Comparison of ENCODE assay signal across 25 cellular contexts in genomic region chr10:31741473-31741872, GRCh38.
"Had no signal": no experiment of that assay in that cellular context is flagged by ENCODE, and none has a peak within 500 bp of the region (broad histone marks: within the 10 kb centered on the region; RNA-seq: fewer than 3 reads in every experiment).

No MANE protein-coding gene starts in this region.

- H3K27ac ChIP-seq: SJSA1, SK-N-MC had no signal

- FAIRE-seq: HepG2, RCC 7860 had no signal

- ATAC-seq: HepG2 had no signal

- H3K4me3 ChIP-seq: MG63, SJSA1, SK-N-MC had no signal

- H3K27me3 ChIP-seq: MG63, SJSA1 had no signal

- DNase-seq: IMR-90, Karpas-422, KG1, MG63, NCI-H1092, NCI-H1105 treated with DMSO at 0.1 percent for 48 hours, NCI-H1417 treated with DMSO at 0.1 percent for 48 hours, NCI-H146, NCI-H1694 treated with DMSO at 0.1 percent for 48 hours, NCI-H1930, NCI-H2081, NCI-H2107, NCI-H226, NCI-H446, NCI-H510A, NCI-H524 treated with DMSO at 0.1 percent for 48 hours, NCI-H69, NCI-H774, Right ventricle myocardium superior, RPMI8226, SIG-M5 had no signal

- H3K9me3 ChIP-seq: SJSA1 had no signal

- H3K36me3 ChIP-seq: MG63, SJSA1 had no signal
